Comparison of ENCODE assay signal across 1 cellular context in the genomic region with DNA sequence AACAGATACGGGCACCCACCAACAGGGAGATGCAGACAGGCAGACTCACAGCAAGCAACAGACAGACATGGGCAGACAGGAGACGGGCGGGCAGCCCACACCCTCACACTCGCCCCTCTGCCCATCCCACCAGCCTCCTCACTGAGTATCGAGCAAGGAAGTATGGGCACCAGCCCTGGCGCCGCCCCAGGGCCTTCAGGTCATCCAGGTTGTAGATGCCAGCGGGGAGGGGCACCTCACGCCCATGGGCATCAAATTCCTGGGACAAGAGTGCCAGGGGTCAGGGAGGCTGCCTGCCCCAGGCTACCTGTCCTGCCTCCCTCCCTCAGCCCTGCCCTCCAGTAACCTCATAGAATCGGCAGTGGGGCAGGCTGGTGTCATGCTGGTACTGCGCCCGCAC.
TF ChIP-seq lines count a peak whose summit lies in the region.

No MANE protein-coding gene starts in this region.

TF ChIP-seq in HepG2, 621 proteins besides CTCF, POLR2A, EP300 and RAD21:
- TF ChIP-seq AGO2 (optimal IDR thresholded peaks at IDR 0.05; ENCODE audit: low read depth, low read length) (peak; percentile 28), ZFP36 (IDR thresholded peaks at IDR 0.05; ENCODE audit: borderline replicate concordance, low read depth, low read length, partially characterized antibody) (no peak), ZSCAN22 (CRISPR knock-in tag; IDR thresholded peaks at IDR 0.05) (no peak), PITX1 (CRISPR knock-in tag; IDR thresholded peaks at IDR 0.05) (no peak)
- TF ChIP-seq, protein P1, sequence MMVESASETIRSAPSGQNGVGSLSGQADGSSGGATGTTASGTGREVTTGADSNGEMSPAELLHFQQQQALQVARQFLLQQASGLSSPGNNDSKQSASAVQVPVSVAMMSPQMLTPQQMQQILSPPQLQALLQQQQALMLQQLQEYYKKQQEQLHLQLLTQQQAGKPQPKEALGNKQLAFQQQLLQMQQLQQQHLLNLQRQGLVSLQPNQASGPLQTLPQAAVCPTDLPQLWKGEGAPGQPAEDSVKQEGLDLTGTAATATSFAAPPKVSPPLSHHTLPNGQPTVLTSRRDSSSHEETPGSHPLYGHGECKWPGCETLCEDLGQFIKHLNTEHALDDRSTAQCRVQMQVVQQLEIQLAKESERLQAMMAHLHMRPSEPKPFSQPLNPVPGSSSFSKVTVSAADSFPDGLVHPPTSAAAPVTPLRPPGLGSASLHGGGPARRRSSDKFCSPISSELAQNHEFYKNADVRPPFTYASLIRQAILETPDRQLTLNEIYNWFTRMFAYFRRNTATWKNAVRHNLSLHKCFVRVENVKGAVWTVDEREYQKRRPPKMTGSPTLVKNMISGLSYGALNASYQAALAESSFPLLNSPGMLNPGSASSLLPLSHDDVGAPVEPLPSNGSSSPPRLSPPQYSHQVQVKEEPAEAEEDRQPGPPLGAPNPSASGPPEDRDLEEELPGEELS (CRISPR knock-in tag; IDR thresholded peaks at IDR 0.05) = no peak
TF ChIP-seq in HepG2: peak in this region for 1.
